In the genomic region with DNA sequence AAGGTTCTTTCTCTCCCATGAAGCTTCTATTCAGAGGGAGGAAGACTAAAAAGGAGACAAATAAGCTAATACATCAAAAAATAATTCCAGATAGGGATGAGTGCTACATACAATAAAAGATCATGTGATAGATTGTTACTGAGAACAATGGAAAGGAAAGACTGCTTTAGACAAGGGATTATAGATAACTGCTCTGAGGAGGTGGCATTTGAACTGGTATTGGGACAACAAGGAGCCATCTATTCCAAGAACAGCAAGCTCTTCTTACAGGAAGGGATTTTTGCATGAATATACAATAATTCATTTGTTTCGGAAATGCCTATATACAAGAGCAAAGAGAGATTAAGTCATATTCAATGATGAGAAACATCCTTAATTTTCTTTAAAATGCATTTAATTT, we compare ENCODE assay signal across 29 cellular contexts.
"Had no signal": no experiment of that assay in that cellular context is flagged by ENCODE, and none has a peak within 500 bp of the region (broad histone marks: within the 10 kb centered on the region; RNA-seq: fewer than 3 reads in every experiment).

No MANE protein-coding gene starts in this region.

- H3K36me3 Mint-ChIP-seq: mesothelial cell of epicardium; naive B cell; natural killer cell; stimulated activated naive B cell treated with anti-CD40 and anti-IgM and Interleukin-4, amounts not matched to agents 10 μg/mL and 1 μg/mL and 100 μg/mL, for 72 hours had no signal

- H3K27me3 Mint-ChIP-seq: naive B cell; stimulated activated naive B cell treated with anti-CD40 and anti-IgM and Interleukin-4, amounts not matched to agents 10 μg/mL and 1 μg/mL and 100 μg/mL, for 72 hours had no signal

- H3K4me2 ChIP-seq: hepatocyte had no signal

- DNase-seq: islet precursor cell; left colon; left lung; lower lobe of right lung; mesendoderm; naive B cell; natural killer cell; nephron progenitor cell; ovary; posterior cingulate gyrus; retina; right cardiac atrium; stimulated activated CD4-positive, alpha-beta T cell treated with anti-CD3 and anti-CD28 coated beads, Interleukin-12 subunit alpha, Interleukin-12 subunit beta, amount 100 ng/mL, for 4 hours; stimulated activated CD4-positive, alpha-beta T cell treated with anti-CD3 and anti-CD28 coated beads, Interleukin-15, amount 100 ng/mL, for 24 hours; stimulated activated CD4-positive, alpha-beta T cell treated with anti-CD3 and anti-CD28 coated beads, Interleukin-2, amount 100 ng/mL, for 24 hours; stimulated activated CD4-positive, alpha-beta T cell treated with anti-CD3 and anti-CD28 coated beads, Interleukin-4, amount 100 ng/mL, for 1 hour; stimulated activated naive B cell treated with anti-CD40 and anti-IgM and Interleukin-4, amounts not matched to agents 10 μg/mL and 1 μg/mL and 100 μg/mL, for 72 hours; stimulated activated naive CD8-positive, alpha-beta T cell treated with anti-CD3 and anti-CD28 coated beads, Interleukin-15, Interleukin-2, amounts not matched to agents 100 U/mL and 50 U/mL, for 24 hours; stomach; testis; thyroid gland; transverse colon; upper lobe of left lung had no signal

- H2AFZ ChIP-seq: hepatocyte had no signal

- H3K27ac ChIP-seq: hepatocyte, left lung, lower lobe of right lung, ovary, prostate gland, skin epidermis, stomach, testis, thyroid gland, transverse colon, upper lobe of left lung, vagina had no signal

- H3K27ac Mint-ChIP-seq: mesothelial cell of epicardium; naive B cell; natural killer cell; nephron progenitor cell; stimulated activated naive B cell treated with anti-CD40 and anti-IgM and Interleukin-4, amounts not matched to agents 10 μg/mL and 1 μg/mL and 100 μg/mL, for 72 hours had no signal

- H3K4me1 ChIP-seq: left lung, lower lobe of right lung, prostate gland, stomach, testis, thyroid gland, transverse colon, upper lobe of left lung, vagina had no signal

- ATAC-seq: left colon; left lung; lower lobe of right lung; natural killer cell; right cardiac atrium; sciatic nerve; stimulated activated naive B cell treated with anti-CD40 and anti-IgM and Interleukin-4, amounts not matched to agents 10 μg/mL and 1 μg/mL and 100 μg/mL, for 72 hours; stimulated activated naive CD8-positive, alpha-beta T cell treated with anti-CD3 and anti-CD28 coated beads, Interleukin-15, Interleukin-2, amounts not matched to agents 100 U/mL and 50 U/mL, for 24 hours had no signal

- H3K79me2 ChIP-seq: hepatocyte had no signal

- H3K4me1 Mint-ChIP-seq: mesothelial cell of epicardium; naive B cell; natural killer cell; nephron progenitor cell; stimulated activated naive B cell treated with anti-CD40 and anti-IgM and Interleukin-4, amounts not matched to agents 10 μg/mL and 1 μg/mL and 100 μg/mL, for 72 hours had no signal

- H3K27me3 ChIP-seq: hepatocyte, left lung, ovary, stomach, testis, thyroid gland, transverse colon, upper lobe of left lung, vagina had no signal

- H3K9me3 Mint-ChIP-seq: naive B cell; natural killer cell; nephron progenitor cell; stimulated activated naive B cell treated with anti-CD40 and anti-IgM and Interleukin-4, amounts not matched to agents 10 μg/mL and 1 μg/mL and 100 μg/mL, for 72 hours had no signal

- H3K4me3 Mint-ChIP-seq: mesothelial cell of epicardium; naive B cell; natural killer cell; nephron progenitor cell; stimulated activated naive B cell treated with anti-CD40 and anti-IgM and Interleukin-4, amounts not matched to agents 10 μg/mL and 1 μg/mL and 100 μg/mL, for 72 hours had no signal

- H3K36me3 ChIP-seq: left lung, lower lobe of right lung, ovary, prostate gland, stomach, thyroid gland, transverse colon, upper lobe of left lung, vagina had no signal

- H3K4me3 ChIP-seq: hepatocyte, left lung, lower lobe of right lung, ovary, prostate gland, skin epidermis, stomach, testis, thyroid gland, transverse colon, upper lobe of left lung, vagina had no signal

- H3K9me3 ChIP-seq: left lung, lower lobe of right lung, ovary, prostate gland, stomach, testis, thyroid gland, transverse colon, upper lobe of left lung, vagina had no signal
